In the genomic region with DNA sequence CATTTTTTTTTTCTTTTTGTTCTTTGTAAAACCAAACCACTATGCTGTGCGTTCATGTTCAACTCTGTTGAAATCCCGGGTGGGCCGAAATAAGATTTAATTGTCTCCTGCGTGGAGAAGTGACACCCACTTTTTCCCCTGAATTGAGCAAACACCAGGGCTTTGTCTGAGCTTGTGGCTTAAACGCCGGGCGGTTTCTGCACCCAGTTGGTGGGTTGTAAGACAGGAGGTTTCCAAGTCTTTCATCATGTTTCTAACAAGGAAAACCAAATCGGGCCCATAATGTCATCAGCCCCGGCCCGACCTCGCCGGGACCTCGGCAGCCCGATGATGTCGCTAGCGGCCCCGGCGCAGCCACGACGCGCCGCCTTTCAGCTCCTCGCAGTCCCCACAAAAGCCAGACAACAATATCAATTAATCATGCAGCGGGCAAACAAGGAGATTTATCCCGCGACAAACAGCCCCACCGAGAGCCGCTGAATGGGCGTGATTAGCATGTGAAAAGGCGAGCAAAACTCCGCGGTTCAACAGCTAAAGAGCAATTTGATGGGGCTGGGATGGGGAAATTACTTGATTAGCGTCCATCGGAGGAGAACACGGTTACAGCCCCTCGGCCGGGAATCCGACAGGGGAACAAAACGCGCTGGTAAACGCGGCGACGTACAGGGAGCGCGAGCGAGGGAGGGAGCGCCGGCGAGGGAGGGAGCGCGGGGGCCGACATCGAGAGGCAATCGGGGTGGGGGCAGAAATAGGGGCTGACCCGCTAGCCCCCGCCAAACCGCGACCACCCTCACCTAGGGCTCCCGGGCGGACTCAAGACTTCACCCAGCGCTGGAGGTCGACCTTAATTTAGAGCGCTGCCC, we compare ENCODE assay signal across 8 cellular contexts. TPM values are rescaled to one million over a fixed set of nuclear protein-coding genes. Genes with fewer than 3 reads are reported as not detected.
A peak's percentile ranks its signal among the peaks of the same experiment; 100 is the strongest.
DNase-seq lines count a peak whose midpoint lies in the region; ATAC-seq and TF ChIP-seq lines count a peak whose summit lies in the region.

No MANE protein-coding gene starts in this region.

- H3K27ac Mint-ChIP-seq in activated naive CD4-positive, alpha-beta T cell treated with anti-CD3 and anti-CD28 coated beads, Interleukin-2, amount 10 ng/mL, durations not matched to agents 7 days and 5 days, result peak overlapping the region; percentile 76

- intact Hi-C loops in stomach (cut with DNase I; ENCODE audit: low total_unique reads), result no loop called here

- H3K36me3 Mint-ChIP-seq in activated naive CD4-positive, alpha-beta T cell treated with anti-CD3 and anti-CD28 coated beads, Interleukin-2, amount 10 ng/mL, durations not matched to agents 7 days and 5 days, result peaks cover 11% of the 10 kb centered on the region

- 3 to 5% (median 5%) methylated on average over 51 to 64 of the region's 64 CpGs for WGBS in stomach, 5 donors

- ATAC-seq in esophagus mucosa (no peak), GM21447 (IDR thresholded peaks at IDR 0.05; ENCODE audit: unreplicated experiment) (no peak)

- CTCF ChIA-PET in activated naive CD4-positive, alpha-beta T cell treated with anti-CD3 and anti-CD28 coated beads, Interleukin-2, amount 10 ng/mL, durations not matched to agents 7 days and 5 days (lab: Charles Lee), result interaction anchor here (1.8 kb wide), 1 partner anchor 53 kb away, joined by 5 read pairs; no protein-coding TSS in a partner anchor

- H3K27ac ChIP-seq in layer of hippocampus (ENCODE audit: low read depth, low read length), result peak overlapping the region; percentile 30
- H3K27ac ChIP-seq in stomach, result peak overlapping the region in 1 of 5 donors; percentile 25

- H3K27me3 ChIP-seq in GM06990 (replicated peaks; ENCODE audit: control insufficient read depth, insufficient read depth, low read length), result peaks cover 10% of the 10 kb centered on the region
- peaks cover 25% of the 10 kb centered on the region for H3K27me3 ChIP-seq in layer of hippocampus (ENCODE audit: control insufficient read depth, insufficient read depth, low read length)
- H3K27me3 ChIP-seq in stomach, result peaks cover 46 to 98% (median 87%) of the 10 kb centered on the region in 3 donors

- H3K4me3 ChIP-seq in GM06990 (replicated peaks; ENCODE audit: low read depth, low read length) (peak overlapping the region; percentile 68), stomach (peak overlapping the region; percentile 42 to 52 (median 49))

- no peaks in the 10 kb centered on the region for H3K9me3 Mint-ChIP-seq in activated naive CD4-positive, alpha-beta T cell treated with anti-CD3 and anti-CD28 coated beads, Interleukin-2, amount 10 ng/mL, durations not matched to agents 7 days and 5 days

- TF ChIP-seq CTCF in GM06990 (IDR thresholded peaks at IDR 0.05; ENCODE audit: insufficient read depth, low read length, poor library complexity, severe bottlenecking), result no peak
- TF ChIP-seq CTCF in stomach (IDR thresholded peaks at IDR 0.05), result no peak

- peaks cover 51% of the 10 kb centered on the region for H3K4me1 Mint-ChIP-seq in activated naive CD4-positive, alpha-beta T cell treated with anti-CD3 and anti-CD28 coated beads, Interleukin-2, amount 10 ng/mL, durations not matched to agents 7 days and 5 days

- no peak for TF ChIP-seq POLR2A in stomach (IDR thresholded peaks at IDR 0.05)

- peak; percentile 39 for DNase-seq in GM06990 (ENCODE audit: extremely low read depth, insufficient read length)
- DNase-seq in NCI-H1092 treated with DMSO at 0.1 percent for 48 hours (lab: John Stamatoyannopoulos, UW), result peak; percentile 78
- peak; percentile 39 for DNase-seq in activated naive CD4-positive, alpha-beta T cell treated with anti-CD3 and anti-CD28 coated beads, Interleukin-2, amount 10 ng/mL, durations not matched to agents 7 days and 5 days
- DNase-seq in stomach, result no peak
- DNase-seq in HUDEP-2 (lab: John Stamatoyannopoulos, UW; ENCODE audit: unreplicated experiment in 76 of 76), result no peak

- peaks cover 34 to 55% (median 51%) of the 10 kb centered on the region in 4 donors for H3K4me1 ChIP-seq in stomach

- no peaks in the 10 kb centered on the region for H3K36me3 ChIP-seq in GM06990 (ENCODE audit: control insufficient read depth, insufficient read depth, low read length)
- no peaks in the 10 kb centered on the region for H3K36me3 ChIP-seq in stomach

- peaks cover 0 to 5% (median 0%) of the 10 kb centered on the region in 4 donors for H3K9me3 ChIP-seq in stomach

- peaks cover 91% of the 10 kb centered on the region for H3K27me3 Mint-ChIP-seq in activated naive CD4-positive, alpha-beta T cell treated with anti-CD3 and anti-CD28 coated beads, Interleukin-2, amount 10 ng/mL, durations not matched to agents 7 days and 5 days

- TF ChIP-seq EP300 in stomach (IDR thresholded peaks at IDR 0.05), result no peak

- peak overlapping the region; percentile 70 for H3K4me3 Mint-ChIP-seq in activated naive CD4-positive, alpha-beta T cell treated with anti-CD3 and anti-CD28 coated beads, Interleukin-2, amount 10 ng/mL, durations not matched to agents 7 days and 5 days

RNA-seq across cellular contexts. Expression of a gene that starts 5.3 kb away (rescaled TPM):
- total RNA-seq in stomach, result not detected
- polyA plus RNA-seq in stomach, result not detected
- total RNA-seq in esophagus mucosa, result not detected

RNA-seq across cellular contexts. Expression of a gene that starts 25.1 kb away (rescaled TPM):
- total RNA-seq in stomach (10 to 100 TPM; 11.7 to 23.2 (median 16.8) TPM), esophagus mucosa (17.7 TPM)
- 10 to 100 TPM; 13.1 to 38.2 (median 13.4) TPM for polyA plus RNA-seq in stomach

Comparison
In these comparisons a context has a peak if more than half of its experiments do, and no peak if none do; other contexts are left out.
1. DNase-seq: peak in GM06990 (single experiment), NCI-H1092 treated with DMSO at 0.1 percent for 48 hours (single experiment) and activated naive CD4-positive, alpha-beta T cell treated with anti-CD3 and anti-CD28 coated beads, Interleukin-2, amount 10 ng/mL, durations not matched to agents 7 days and 5 days (single experiment); none in stomach (single experiment) and HUDEP-2 (0 of 76).